Comparison of ENCODE assay signal across 8 cellular contexts in the genomic region with DNA sequence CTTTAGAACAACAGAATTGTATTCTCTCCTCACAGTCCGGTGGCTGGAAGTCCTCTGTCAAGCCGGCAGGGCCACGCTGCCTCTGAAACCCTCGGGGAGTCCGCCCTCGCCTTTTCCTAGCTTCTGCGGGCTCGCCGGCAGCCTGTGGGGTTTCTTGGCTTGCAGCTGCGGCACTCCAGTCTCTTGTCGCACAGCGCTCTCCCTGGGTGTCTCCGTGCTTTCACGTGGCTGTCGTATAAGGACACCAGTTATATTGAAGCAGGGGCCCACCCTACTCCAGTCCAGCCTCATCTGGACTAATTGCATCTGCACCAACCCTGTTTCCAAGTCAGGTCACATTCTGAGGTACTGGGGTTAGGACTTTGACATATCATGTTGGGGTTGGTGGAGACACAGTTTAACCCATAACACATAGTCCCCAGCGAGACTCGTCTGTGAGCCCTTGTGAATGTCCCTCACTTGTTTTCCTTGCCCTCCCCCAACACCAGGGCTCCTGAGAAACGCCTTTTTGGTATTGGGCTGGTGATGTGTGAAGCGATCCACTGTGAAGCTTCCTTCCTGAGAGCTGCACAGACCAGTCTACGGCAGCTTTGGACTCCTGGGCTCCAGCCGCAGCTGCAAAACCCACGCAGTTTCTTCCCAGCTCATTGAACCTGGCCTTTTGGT. TPM values are rescaled to one million over a fixed set of nuclear protein-coding genes. Genes with fewer than 3 reads are reported as not detected.
DNase-seq lines count a peak whose midpoint lies in the region; ATAC-seq and TF ChIP-seq lines count a peak whose summit lies in the region.

No MANE protein-coding gene starts in this region.

- H3K27me3 Mint-ChIP-seq in CD14-positive monocyte (ENCODE audit: low read depth in 3 of 3): no peaks in the 10 kb centered on the region

- TF ChIP-seq POLR2A in uterus (IDR thresholded peaks at IDR 0.05): no peak

- ATAC-seq in GM19452 (IDR thresholded peaks at IDR 0.05; ENCODE audit: unreplicated experiment) (peak; percentile 32), HG03457 (IDR thresholded peaks at IDR 0.05; ENCODE audit: unreplicated experiment) (peak; percentile 24)
- peak; percentile 16 to 23 for ATAC-seq in activated naive CD4-positive, alpha-beta T cell treated with anti-CD3 and anti-CD28 coated beads, Interleukin-2, amount 50 U/mL, for 72 hours

- no peaks in the 10 kb centered on the region for H3K27me3 ChIP-seq in uterus

- peak overlapping the region; percentile 62 to 89 for H3K4me3 Mint-ChIP-seq in CD14-positive monocyte

- H3K4me1 ChIP-seq in uterus: peaks cover 0 to 5% of the 10 kb centered on the region in 2 donors

- TF ChIP-seq CTCF in CD14-positive monocyte (IDR thresholded peaks at IDR 0.05) (no peak), uterus (IDR thresholded peaks at IDR 0.05) (no peak)

- H3K36me3 ChIP-seq in uterus: no peaks in the 10 kb centered on the region

- no peak for DNase-seq in CD14-positive monocyte (ENCODE audit: low spot score)
- peak in 1 of 2 donors; percentile 46 for DNase-seq in activated naive CD4-positive, alpha-beta T cell treated with anti-CD3 and anti-CD28 coated beads, Interleukin-2, amount 50 U/mL, for 72 hours (ENCODE audit: low spot score in 2 of 2)
- peak; percentile 19 for DNase-seq in kidney glomerular epithelial cell (lab: John Stamatoyannopoulos, UW)
- DNase-seq in uterus: no peak
- no peak for DNase-seq in D341Med (ENCODE audit: low spot score)
- no peak for DNase-seq in stimulated activated CD4-positive, alpha-beta T cell treated with anti-CD3 and anti-CD28 coated beads, Interleukin-12 subunit alpha, Interleukin-12 subunit beta, amount 100 ng/mL, for 4 hours

- peaks cover 38 to 47% of the 10 kb centered on the region in 2 donors for H3K36me3 Mint-ChIP-seq in CD14-positive monocyte
- peaks cover 5 to 20% of the 10 kb centered on the region in 2 donors for H3K36me3 Mint-ChIP-seq in activated naive CD4-positive, alpha-beta T cell treated with anti-CD3 and anti-CD28 coated beads, Interleukin-2, amount 50 U/mL, for 72 hours

- intact Hi-C loops in CD14-positive monocyte (cut with micrococcal nuclease): no loop called here
- intact Hi-C loops in uterus (cut with DNase I; ENCODE audit: low total_unique reads): no loop called here

- no peak overlapping the region for H3K4me3 ChIP-seq in uterus

- no peaks in the 10 kb centered on the region for H3K9me3 Mint-ChIP-seq in CD14-positive monocyte
- no peaks in the 10 kb centered on the region for H3K9me3 Mint-ChIP-seq in activated naive CD4-positive, alpha-beta T cell treated with anti-CD3 and anti-CD28 coated beads, Interleukin-2, amount 50 U/mL, for 72 hours

- H3K9me3 ChIP-seq in uterus: no peaks in the 10 kb centered on the region

- H3K27ac ChIP-seq in uterus: peak overlapping the region; percentile 68 to 69

- peak overlapping the region; percentile 87 to 96 (median 93) for H3K27ac Mint-ChIP-seq in CD14-positive monocyte
- peak overlapping the region; percentile 89 to 95 for H3K27ac Mint-ChIP-seq in activated naive CD4-positive, alpha-beta T cell treated with anti-CD3 and anti-CD28 coated beads, Interleukin-2, amount 50 U/mL, for 72 hours

- peaks cover 51% of the 10 kb centered on the region for H3K4me1 Mint-ChIP-seq in CD14-positive monocyte

RNA-seq across cellular contexts. Expression of a gene that starts 22.7 kb away (rescaled TPM):
- 10 to 100 TPM; 11.2 to 26.0 TPM for polyA plus RNA-seq in CD14-positive monocyte
- total RNA-seq in activated naive CD4-positive, alpha-beta T cell treated with anti-CD3 and anti-CD28 coated beads, Interleukin-2, amount 50 U/mL, for 72 hours: 10 to 100 TPM; 44.8 to 47.7 TPM
- total RNA-seq in uterus: 10 to 100 TPM in 3 of 4 donors, 1 to 10 TPM in 1; 2.4 to 49.6 (median 18.0) TPM
